ENCODE assay signal across 8 cellular contexts in genomic region chr9:137188490-137189296, GRCh38.
DNase-seq lines count a peak whose midpoint lies in the region; ATAC-seq and TF ChIP-seq lines count a peak whose summit lies in the region.

Gene ANAPC2 (minus strand): TSS chr9:137188560. CDS start chr9:137188532, 28 bp downstream.
Gene SSNA1 (plus strand): TSS chr9:137188676. CDS start chr9:137188727, 51 bp downstream.

- peaks cover 50% of the 10 kb centered on the region for H3K36me3 ChIP-seq in muscle layer of colon (ENCODE audit: insufficient read depth, low read length)

- peak within 1 kb of the TSS; percentile 76 for H3K9ac ChIP-seq in muscle layer of colon (ENCODE audit: low read length)

- H3K4me3 ChIP-seq in muscle layer of colon (ENCODE audit: low read depth in 1 of 2, low read length in 2 of 2): peak within 1 kb of the TSS; percentile 93 to 98

- ATAC-seq in GM21447 (IDR thresholded peaks at IDR 0.05; ENCODE audit: unreplicated experiment): peak; percentile 73

- no peaks in the 10 kb centered on the region for H3K9me3 ChIP-seq in muscle layer of colon (ENCODE audit: low read length)

- H3K27me3 ChIP-seq in muscle layer of colon (ENCODE audit: control insufficient read depth in 1 of 2, insufficient read depth in 2 of 2, low read length in 2 of 2): no peaks in the 10 kb centered on the region

- peak within 1 kb of the TSS; percentile 95 for H3K27ac ChIP-seq in muscle layer of colon (ENCODE audit: low read depth, low read length)

- H3K4me1 ChIP-seq in muscle layer of colon (ENCODE audit: insufficient read depth, low read length): peaks cover 32% of the 10 kb centered on the region

- peak; percentile 94 for TF ChIP-seq POLR2A in erythroblast (IDR thresholded peaks at IDR 0.05; ENCODE audit: low read length)

- DNase-seq in DMS 273 treated with DMSO at 0.1 percent for 48 hours (lab: John Stamatoyannopoulos, UW) (peak; percentile 62), HuH-7 (ENCODE audit: low spot score) (peak; percentile 97), OCI-M2 (lab: John Stamatoyannopoulos, UW; ENCODE audit: unreplicated experiment) (peak; percentile 39), activated T-cell treated with anti-CD3 and anti-CD28 coated beads for 48 hours (ENCODE audit: low read depth) (peak; percentile 97), erythroblast (lab: John Stamatoyannopoulos, UW) (peak; percentile 98 to 99)
- peak; percentile 88 for DNase-seq in stimulated activated CD8-positive, alpha-beta memory T cell treated with anti-CD3 and anti-CD28 coated beads, Interleukin-7, amount 100 ng/mL, for 24 hours (ENCODE audit: low read depth)

Comparison
In these comparisons a context has a peak if more than half of its experiments do, and no peak if none do; other contexts are left out.
1. Peak in every context shown above with its lines: DNase-seq, ATAC-seq, H3K4me3 ChIP-seq and H3K27ac ChIP-seq.
2. DNase-seq: peak in every context shown above with its lines; median percentile 98 in erythroblast; 97 in HuH-7; 97 in activated T-cell treated with anti-CD3 and anti-CD28 coated beads for 48 hours; 88 in stimulated activated CD8-positive, alpha-beta memory T cell treated with anti-CD3 and anti-CD28 coated beads, Interleukin-7, amount 100 ng/mL, for 24 hours; 62 in DMS 273 treated with DMSO at 0.1 percent for 48 hours; 39 in OCI-M2.